2 cellular contexts compared by ENCODE assay signal in the genomic region with DNA sequence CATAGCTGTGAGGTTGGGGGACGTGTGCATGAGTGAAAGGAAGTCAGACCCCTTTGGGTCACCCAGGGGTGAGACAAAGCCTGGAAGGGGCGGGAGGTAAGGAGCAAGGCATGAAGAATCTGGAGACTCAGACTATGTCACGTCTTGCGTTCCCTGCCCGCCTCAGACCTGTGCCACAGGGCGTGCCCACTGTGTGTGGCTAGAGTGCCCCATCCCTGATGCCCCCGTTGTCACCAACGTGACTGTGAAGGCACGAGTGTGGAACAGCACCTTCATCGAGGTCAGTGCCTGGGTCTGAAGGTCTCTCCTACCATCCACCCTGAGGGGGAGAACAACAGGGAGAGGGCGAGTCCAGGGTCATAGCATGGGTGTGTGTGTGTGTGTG.
TF ChIP-seq lines count a peak whose summit lies in the region.

No MANE protein-coding gene starts in this region.

TF ChIP-seq in HCT116, 20 proteins besides CTCF, POLR2A, EP300 and RAD21 (continued from another document):
- TF ChIP-seq EGR1 (IDR thresholded peaks at IDR 0.05; ENCODE audit: low read depth) (no peak), YY1 (IDR thresholded peaks at IDR 0.05; ENCODE audit: extremely low read depth, insufficient replicate concordance, low read depth, low read length) (no peak), ZFX (IDR thresholded peaks at IDR 0.05) (no peak), SRF (IDR thresholded peaks at IDR 0.05; ENCODE audit: low read depth) (no peak), POLR2AphosphoS5 (IDR thresholded peaks at IDR 0.05; ENCODE audit: low read depth, low read length) (no peak), CEBPB (IDR thresholded peaks at IDR 0.05; ENCODE audit: low read depth) (no peak), SIN3A (IDR thresholded peaks at IDR 0.05; ENCODE audit: low read depth) (no peak), EZH2phosphoT487 (IDR thresholded peaks at IDR 0.05; ENCODE audit: borderline replicate concordance) (no peak), TCF7L2 (IDR thresholded peaks at IDR 0.05; ENCODE audit: borderline replicate concordance, extremely low read depth, insufficient read depth, insufficient read length) (no peak), CBX3 (IDR thresholded peaks at IDR 0.05; ENCODE audit: low read depth) (no peak), ZBTB33 (IDR thresholded peaks at IDR 0.05; ENCODE audit: extremely low read depth, insufficient replicate concordance, low read length) (no peak), ELF1 (IDR thresholded peaks at IDR 0.05; ENCODE audit: borderline replicate concordance, low read depth) (no peak), SP1 (IDR thresholded peaks at IDR 0.05; ENCODE audit: low read depth) (no peak), MAX (IDR thresholded peaks at IDR 0.05) (no peak), EZH2 (IDR thresholded peaks at IDR 0.05) (no peak), FOSL1 (IDR thresholded peaks at IDR 0.05; ENCODE audit: low read depth) (no peak)
- TF ChIP-seq, protein P1, sequence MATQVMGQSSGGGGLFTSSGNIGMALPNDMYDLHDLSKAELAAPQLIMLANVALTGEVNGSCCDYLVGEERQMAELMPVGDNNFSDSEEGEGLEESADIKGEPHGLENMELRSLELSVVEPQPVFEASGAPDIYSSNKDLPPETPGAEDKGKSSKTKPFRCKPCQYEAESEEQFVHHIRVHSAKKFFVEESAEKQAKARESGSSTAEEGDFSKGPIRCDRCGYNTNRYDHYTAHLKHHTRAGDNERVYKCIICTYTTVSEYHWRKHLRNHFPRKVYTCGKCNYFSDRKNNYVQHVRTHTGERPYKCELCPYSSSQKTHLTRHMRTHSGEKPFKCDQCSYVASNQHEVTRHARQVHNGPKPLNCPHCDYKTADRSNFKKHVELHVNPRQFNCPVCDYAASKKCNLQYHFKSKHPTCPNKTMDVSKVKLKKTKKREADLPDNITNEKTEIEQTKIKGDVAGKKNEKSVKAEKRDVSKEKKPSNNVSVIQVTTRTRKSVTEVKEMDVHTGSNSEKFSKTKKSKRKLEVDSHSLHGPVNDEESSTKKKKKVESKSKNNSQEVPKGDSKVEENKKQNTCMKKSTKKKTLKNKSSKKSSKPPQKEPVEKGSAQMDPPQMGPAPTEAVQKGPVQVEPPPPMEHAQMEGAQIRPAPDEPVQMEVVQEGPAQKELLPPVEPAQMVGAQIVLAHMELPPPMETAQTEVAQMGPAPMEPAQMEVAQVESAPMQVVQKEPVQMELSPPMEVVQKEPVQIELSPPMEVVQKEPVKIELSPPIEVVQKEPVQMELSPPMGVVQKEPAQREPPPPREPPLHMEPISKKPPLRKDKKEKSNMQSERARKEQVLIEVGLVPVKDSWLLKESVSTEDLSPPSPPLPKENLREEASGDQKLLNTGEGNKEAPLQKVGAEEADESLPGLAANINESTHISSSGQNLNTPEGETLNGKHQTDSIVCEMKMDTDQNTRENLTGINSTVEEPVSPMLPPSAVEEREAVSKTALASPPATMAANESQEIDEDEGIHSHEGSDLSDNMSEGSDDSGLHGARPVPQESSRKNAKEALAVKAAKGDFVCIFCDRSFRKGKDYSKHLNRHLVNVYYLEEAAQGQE (IDR thresholded peaks at IDR 0.05; ENCODE audit: low read depth), result no peak
- TF ChIP-seq, protein P2, sequence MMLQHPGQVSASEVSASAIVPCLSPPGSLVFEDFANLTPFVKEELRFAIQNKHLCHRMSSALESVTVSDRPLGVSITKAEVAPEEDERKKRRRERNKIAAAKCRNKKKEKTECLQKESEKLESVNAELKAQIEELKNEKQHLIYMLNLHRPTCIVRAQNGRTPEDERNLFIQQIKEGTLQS (IDR thresholded peaks at IDR 0.05), result no peak

TF ChIP-seq in SK-N-SH treated with all-trans-retinoic acid at 6 μM for 48 hours, 23 proteins besides CTCF, POLR2A, EP300 and RAD21 (continued from another document):
- TF ChIP-seq, protein P3, sequence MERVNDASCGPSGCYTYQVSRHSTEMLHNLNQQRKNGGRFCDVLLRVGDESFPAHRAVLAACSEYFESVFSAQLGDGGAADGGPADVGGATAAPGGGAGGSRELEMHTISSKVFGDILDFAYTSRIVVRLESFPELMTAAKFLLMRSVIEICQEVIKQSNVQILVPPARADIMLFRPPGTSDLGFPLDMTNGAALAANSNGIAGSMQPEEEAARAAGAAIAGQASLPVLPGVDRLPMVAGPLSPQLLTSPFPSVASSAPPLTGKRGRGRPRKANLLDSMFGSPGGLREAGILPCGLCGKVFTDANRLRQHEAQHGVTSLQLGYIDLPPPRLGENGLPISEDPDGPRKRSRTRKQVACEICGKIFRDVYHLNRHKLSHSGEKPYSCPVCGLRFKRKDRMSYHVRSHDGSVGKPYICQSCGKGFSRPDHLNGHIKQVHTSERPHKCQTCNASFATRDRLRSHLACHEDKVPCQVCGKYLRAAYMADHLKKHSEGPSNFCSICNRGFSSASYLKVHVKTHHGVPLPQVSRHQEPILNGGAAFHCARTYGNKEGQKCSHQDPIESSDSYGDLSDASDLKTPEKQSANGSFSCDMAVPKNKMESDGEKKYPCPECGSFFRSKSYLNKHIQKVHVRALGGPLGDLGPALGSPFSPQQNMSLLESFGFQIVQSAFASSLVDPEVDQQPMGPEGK (CRISPR knock-in tag; IDR thresholded peaks at IDR 0.05; ENCODE audit: borderline replicate concordance), result no peak
- TF ChIP-seq, protein P4, sequence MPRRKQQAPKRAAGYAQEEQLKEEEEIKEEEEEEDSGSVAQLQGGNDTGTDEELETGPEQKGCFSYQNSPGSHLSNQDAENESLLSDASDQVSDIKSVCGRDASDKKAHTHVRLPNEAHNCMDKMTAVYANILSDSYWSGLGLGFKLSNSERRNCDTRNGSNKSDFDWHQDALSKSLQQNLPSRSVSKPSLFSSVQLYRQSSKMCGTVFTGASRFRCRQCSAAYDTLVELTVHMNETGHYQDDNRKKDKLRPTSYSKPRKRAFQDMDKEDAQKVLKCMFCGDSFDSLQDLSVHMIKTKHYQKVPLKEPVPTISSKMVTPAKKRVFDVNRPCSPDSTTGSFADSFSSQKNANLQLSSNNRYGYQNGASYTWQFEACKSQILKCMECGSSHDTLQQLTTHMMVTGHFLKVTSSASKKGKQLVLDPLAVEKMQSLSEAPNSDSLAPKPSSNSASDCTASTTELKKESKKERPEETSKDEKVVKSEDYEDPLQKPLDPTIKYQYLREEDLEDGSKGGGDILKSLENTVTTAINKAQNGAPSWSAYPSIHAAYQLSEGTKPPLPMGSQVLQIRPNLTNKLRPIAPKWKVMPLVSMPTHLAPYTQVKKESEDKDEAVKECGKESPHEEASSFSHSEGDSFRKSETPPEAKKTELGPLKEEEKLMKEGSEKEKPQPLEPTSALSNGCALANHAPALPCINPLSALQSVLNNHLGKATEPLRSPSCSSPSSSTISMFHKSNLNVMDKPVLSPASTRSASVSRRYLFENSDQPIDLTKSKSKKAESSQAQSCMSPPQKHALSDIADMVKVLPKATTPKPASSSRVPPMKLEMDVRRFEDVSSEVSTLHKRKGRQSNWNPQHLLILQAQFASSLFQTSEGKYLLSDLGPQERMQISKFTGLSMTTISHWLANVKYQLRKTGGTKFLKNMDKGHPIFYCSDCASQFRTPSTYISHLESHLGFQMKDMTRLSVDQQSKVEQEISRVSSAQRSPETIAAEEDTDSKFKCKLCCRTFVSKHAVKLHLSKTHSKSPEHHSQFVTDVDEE (CRISPR knock-in tag; IDR thresholded peaks at IDR 0.05), result no peak
- TF ChIP-seq TCF4 (CRISPR knock-in tag; IDR thresholded peaks at IDR 0.05; ENCODE audit: borderline replicate concordance) (no peak), ESRRG (CRISPR knock-in tag; IDR thresholded peaks at IDR 0.05) (no peak), BACH2 (CRISPR knock-in tag; IDR thresholded peaks at IDR 0.05; ENCODE audit: borderline replicate concordance) (no peak)
